Comparison of ENCODE assay signal across 8 cellular contexts in genomic region chr9:117414906-117415583, GRCh38. TPM values are rescaled to one million over a fixed set of nuclear protein-coding genes. Genes with fewer than 3 reads are reported as not detected.
DNase-seq lines count a peak whose midpoint lies in the region; ATAC-seq and TF ChIP-seq lines count a peak whose summit lies in the region.

ASTN2 (minus strand) TSS chr9:117415057; CDS start chr9:117414938, 119 bp downstream.

- H3K27ac ChIP-seq in SJSA1 (no peak within 1 kb of the TSS), right atrium auricular region (peak within 1 kb of the TSS in 1 of 2 donors; percentile 9)

- DNase-seq in ELF-1 (ENCODE audit: low read depth, low spot score) (peak; percentile 3), SJSA1 (ENCODE audit: low read depth in 1 of 2, low spot score in 2 of 2) (no peak), right atrium auricular region (ENCODE audit: low spot score) (no peak), retinal pigment epithelial cell (ENCODE audit: low read depth) (no peak), T-helper 1 cell (no peak), T-cell (no peak)

- H3K27me3 ChIP-seq in SJSA1 (replicated peaks) (peaks cover 37% of the 10 kb centered on the region), right atrium auricular region (peaks cover 3 to 21% of the 10 kb centered on the region in 2 donors)

- H3K4me1 ChIP-seq in SJSA1 (replicated peaks): peaks cover 14% of the 10 kb centered on the region
- H3K4me1 ChIP-seq in right atrium auricular region: peaks cover 0 to 22% of the 10 kb centered on the region in 2 donors

- peaks cover 0 to 5% (median 0%) of the 10 kb centered on the region in 3 donors for H3K9me3 Mint-ChIP-seq in T-cell

- H3K36me3 Mint-ChIP-seq in T-cell: no peaks in the 10 kb centered on the region

- POLR2A ChIA-PET in T-cell (lab: Charles Lee): no interaction called here

- peak within 1 kb of the TSS; percentile 33 for H3K4me3 ChIP-seq in SJSA1
- peak within 1 kb of the TSS; percentile 48 to 53 for H3K4me3 ChIP-seq in right atrium auricular region
- peak within 1 kb of the TSS; percentile 33 for H3K4me3 ChIP-seq in retinal pigment epithelial cell (ENCODE audit: low read length)

- H3K9me3 ChIP-seq in SJSA1 (replicated peaks) (no peaks in the 10 kb centered on the region; the same call in 1 of the 2 replicates), right atrium auricular region (no peaks in the 10 kb centered on the region)

- CTCF ChIA-PET in T-cell (lab: Charles Lee): no interaction called here

- ATAC-seq in HG03159 (IDR thresholded peaks at IDR 0.05; ENCODE audit: unreplicated experiment) (no peak), HG03378 (IDR thresholded peaks at IDR 0.05; ENCODE audit: unreplicated experiment) (no peak), T-cell (replicated peaks in 1 of 4) (no peak)

- TF ChIP-seq CTCF in right atrium auricular region (IDR thresholded peaks at IDR 0.05): no peak
- TF ChIP-seq CTCF in retinal pigment epithelial cell (conservative IDR thresholded peaks at IDR 0.05; ENCODE audit: low read depth, low read length): no peak

- peak within 1 kb of the TSS in 1 of 3 donors; percentile 46 for H3K4me3 Mint-ChIP-seq in T-cell

- no peaks in the 10 kb centered on the region for H3K36me3 ChIP-seq in SJSA1
- H3K36me3 ChIP-seq in right atrium auricular region: no peaks in the 10 kb centered on the region

- no peak within 1 kb of the TSS for H3K27ac Mint-ChIP-seq in T-cell

- peaks cover 0 to 3% (median 2%) of the 10 kb centered on the region in 3 donors for H3K4me1 Mint-ChIP-seq in T-cell

- H3K27me3 Mint-ChIP-seq in T-cell: peaks cover 30% of the 10 kb centered on the region in 2 donors

RNA-seq across cellular contexts. Expression of gene ASTN2, which starts in this region (rescaled TPM):
- total RNA-seq in SJSA1 (2014; rRNA removed; shearing (Covaris generic)): 1.3 and 1.8 TPM in 2 replicates
- 10 to 100 TPM; 11.1 to 32.2 TPM for total RNA-seq in right atrium auricular region
- 1 to 10 TPM; 3.7 to 4.8 (median 4.4) TPM for total RNA-seq in T-cell
